Comparison of ENCODE assay signal across 24 cellular contexts in the genomic region with DNA sequence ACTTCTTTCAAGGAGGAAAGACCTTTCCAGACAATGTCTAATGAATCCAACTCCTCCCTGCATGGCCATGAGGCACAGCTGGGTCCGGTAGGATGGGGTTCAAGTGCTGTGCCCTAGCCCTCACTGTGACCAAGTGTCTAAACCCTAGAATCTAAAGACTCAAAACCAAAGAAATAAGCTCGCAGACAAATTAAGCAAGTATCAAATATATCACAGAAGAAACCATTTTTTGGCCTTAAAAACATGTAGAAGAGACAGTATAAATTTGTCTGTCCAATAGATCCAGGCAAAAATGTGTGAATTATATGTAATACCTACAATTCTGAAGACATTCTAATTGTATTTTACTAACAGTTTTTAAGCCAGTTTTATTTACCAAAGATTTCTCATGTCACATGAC.
"Had no signal": no experiment of that assay in that cellular context is flagged by ENCODE, and none has a peak within 500 bp of the region (broad histone marks: within the 10 kb centered on the region; RNA-seq: fewer than 3 reads in every experiment).

No MANE protein-coding gene starts in this region.

- H3K36me3 ChIP-seq: stomach, suprapubic skin, thoracic aorta, thyroid gland, tibial artery, tibial nerve, transverse colon, upper lobe of left lung, upper lobe of right lung, uterus, vagina had no signal

- H3K27ac ChIP-seq: stomach, suprapubic skin, testis, thoracic aorta, thyroid gland, tibial artery, tibial nerve, transverse colon, upper lobe of left lung, upper lobe of right lung, uterus, vagina had no signal

- H3K4me3 ChIP-seq: stomach, suprapubic skin, testis, thoracic aorta, thyroid gland, tibial artery, tibial nerve, transverse colon, upper lobe of left lung, upper lobe of right lung, uterus, vagina had no signal

- DNase-seq: stimulated activated CD4-positive, alpha-beta T cell treated with anti-CD3 and anti-CD28 coated beads, Interleukin-2, amount 100 ng/mL, for 48 hours; stimulated activated CD4-positive, alpha-beta T cell treated with anti-CD3 and anti-CD28 coated beads, Interleukin-4, amount 100 ng/mL, for 1 hour; stimulated activated CD4-positive, alpha-beta T cell treated with anti-CD3 and anti-CD28 coated beads, Interleukin-4, amount 100 ng/mL, for 24 hours; stimulated activated CD4-positive, alpha-beta T cell treated with anti-CD3 and anti-CD28 coated beads, Interleukin-4, amount 100 ng/mL, for 4 hours; stimulated activated CD8-positive, alpha-beta memory T cell treated with anti-CD3 and anti-CD28 coated beads, Interleukin-4, amount 100 ng/mL, for 48 hours; stimulated activated naive B cell treated with anti-CD40 and anti-IgM and Interleukin-4, amounts not matched to agents 10 μg/mL and 1 μg/mL and 100 μg/mL, for 72 hours; stimulated activated naive CD4-positive, alpha-beta T cell; stimulated activated naive CD4-positive, alpha-beta T cell treated with Interleukin-2 at 50 U/mL for 16 hours; stimulated activated naive CD8-positive, alpha-beta T cell treated with anti-CD3 and anti-CD28 coated beads, Interleukin-15, amount 100 ng/mL, for 72 hours; stimulated activated naive CD8-positive, alpha-beta T cell treated with anti-CD3 and anti-CD28 coated beads, Interleukin-15, Interleukin-2, amounts not matched to agents 100 U/mL and 50 U/mL, for 24 hours; stomach; substantia nigra; testis; thyroid gland; tibial artery; transverse colon; trophoblast cell; upper lobe of left lung; upper lobe of right lung; uterus had no signal

- H3K9me3 ChIP-seq: suprapubic skin, testis, thoracic aorta, thyroid gland, tibial artery, tibial nerve, transverse colon, upper lobe of right lung, uterus, vagina had no signal

- H3K4me1 ChIP-seq: stomach, suprapubic skin, testis, thyroid gland, tibial artery, tibial nerve, transverse colon, upper lobe of left lung, upper lobe of right lung, uterus, vagina had no signal
